Comparison of ENCODE assay signal across 1 cellular context in the genomic region with DNA sequence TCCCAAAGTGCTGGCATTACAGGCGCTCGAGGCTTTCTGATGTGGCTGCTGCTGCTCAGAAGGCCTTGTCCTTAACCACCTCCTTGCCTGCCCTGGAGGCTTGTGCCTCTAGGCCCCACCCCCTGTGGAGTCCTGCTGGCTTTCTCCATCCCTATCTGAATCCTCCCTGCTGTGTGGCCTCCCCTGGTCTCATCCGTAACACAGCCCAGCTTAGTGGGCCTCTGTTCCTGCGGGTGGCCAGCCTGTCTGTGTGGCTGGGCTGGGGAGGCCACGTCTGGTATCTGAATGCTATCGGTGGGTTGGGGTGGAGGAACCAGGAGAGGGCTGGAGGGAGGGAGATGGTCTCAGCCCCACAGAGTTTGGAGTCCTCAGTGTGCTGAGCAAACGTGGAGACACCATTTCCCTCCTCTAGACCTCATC.
TF ChIP-seq lines count a peak whose summit lies in the region.

No MANE protein-coding gene starts in this region.

TF ChIP-seq in SK-N-SH, 30 proteins besides CTCF, POLR2A, EP300 and RAD21 (continued from another document):
- no peak for TF ChIP-seq TCF12 (IDR thresholded peaks at IDR 0.05)
- TF ChIP-seq FOSL2 (IDR thresholded peaks at IDR 0.05; ENCODE audit: borderline replicate concordance, low read depth), result no peak
- TF ChIP-seq RXRA (IDR thresholded peaks at IDR 0.05; ENCODE audit: borderline replicate concordance, low read depth), result no peak
- TF ChIP-seq CHD2 (IDR thresholded peaks at IDR 0.05; ENCODE audit: low read length, partially characterized antibody), result no peak
- TF ChIP-seq TAF1 (IDR thresholded peaks at IDR 0.05; ENCODE audit: borderline replicate concordance, low read depth, low read length), result no peak
